ENCODE assay signal across 21 cellular contexts in genomic region chr1:85121744-85122143, GRCh38.
"Had no signal": no experiment of that assay in that cellular context is flagged by ENCODE, and none has a peak within 500 bp of the region (broad histone marks: within the 10 kb centered on the region; RNA-seq: fewer than 3 reads in every experiment).

No MANE protein-coding gene starts in this region.

- H3K4me3 ChIP-seq: colonic mucosa, gastroesophageal sphincter, right atrium auricular region, sigmoid colon, skin epidermis, testis, tibial nerve, upper lobe of right lung, vagina had no signal

- H3K4me1 Mint-ChIP-seq: immature natural killer cell; mesothelial cell of epicardium; natural killer cell; neural crest cell; stimulated activated naive B cell treated with anti-CD40 and anti-IgM and Interleukin-4, amounts not matched to agents 10 μg/mL and 1 μg/mL and 100 μg/mL, for 72 hours; stimulated activated naive CD8-positive, alpha-beta T cell treated with anti-CD3 and anti-CD28 coated beads, Interleukin-15, amount 100 ng/mL, for 72 hours had no signal

- H3K36me3 ChIP-seq: colonic mucosa, gastroesophageal sphincter, right atrium auricular region, sigmoid colon, tibial nerve, upper lobe of right lung, vagina had no signal

- H3K4me3 Mint-ChIP-seq: immature natural killer cell; mesothelial cell of epicardium; natural killer cell; neural crest cell; stimulated activated naive B cell treated with anti-CD40 and anti-IgM and Interleukin-4, amounts not matched to agents 10 μg/mL and 1 μg/mL and 100 μg/mL, for 72 hours; stimulated activated naive CD8-positive, alpha-beta T cell treated with anti-CD3 and anti-CD28 coated beads, Interleukin-15, amount 100 ng/mL, for 72 hours had no signal

- DNase-seq: colonic mucosa; effector CD4-positive, alpha-beta T cell; glutamatergic neuron; immature natural killer cell; natural killer cell; posterior cingulate gyrus; sigmoid colon; stimulated activated CD4-positive, alpha-beta T cell treated with anti-CD3 and anti-CD28 coated beads, Interleukin-2, amount 100 ng/mL, for 24 hours; stimulated activated CD4-positive, alpha-beta T cell treated with anti-CD3 and anti-CD28 coated beads, Interleukin-4, amount 100 ng/mL, for 4 hours; stimulated activated naive B cell treated with anti-CD40 and anti-IgM and Interleukin-4, amounts not matched to agents 10 μg/mL and 1 μg/mL and 100 μg/mL, for 72 hours; stimulated activated naive CD8-positive, alpha-beta T cell treated with anti-CD3 and anti-CD28 coated beads, Interleukin-15, amount 100 ng/mL, for 72 hours; testis; upper lobe of right lung had no signal

- H3K36me3 Mint-ChIP-seq: immature natural killer cell; mesothelial cell of epicardium; natural killer cell; stimulated activated naive B cell treated with anti-CD40 and anti-IgM and Interleukin-4, amounts not matched to agents 10 μg/mL and 1 μg/mL and 100 μg/mL, for 72 hours had no signal

- ATAC-seq: esophagus mucosa; gastroesophageal sphincter; natural killer cell; stimulated activated naive B cell treated with anti-CD40 and anti-IgM and Interleukin-4, amounts not matched to agents 10 μg/mL and 1 μg/mL and 100 μg/mL, for 72 hours; stimulated activated naive CD8-positive, alpha-beta T cell treated with anti-CD3 and anti-CD28 coated beads, Interleukin-15, amount 100 ng/mL, for 72 hours; upper lobe of right lung had no signal

- H3K27me3 Mint-ChIP-seq: stimulated activated naive CD8-positive, alpha-beta T cell treated with anti-CD3 and anti-CD28 coated beads, Interleukin-15, amount 100 ng/mL, for 72 hours had no signal

- H3K9me3 Mint-ChIP-seq: mesothelial cell of epicardium; natural killer cell; stimulated activated naive B cell treated with anti-CD40 and anti-IgM and Interleukin-4, amounts not matched to agents 10 μg/mL and 1 μg/mL and 100 μg/mL, for 72 hours; stimulated activated naive CD8-positive, alpha-beta T cell treated with anti-CD3 and anti-CD28 coated beads, Interleukin-15, amount 100 ng/mL, for 72 hours had no signal

- H3K27me3 ChIP-seq: colonic mucosa, gastroesophageal sphincter, right atrium auricular region, sigmoid colon, testis, tibial nerve, upper lobe of right lung, vagina had no signal

- H3K9me3 ChIP-seq: colonic mucosa, gastroesophageal sphincter, right atrium auricular region, sigmoid colon, testis, tibial nerve, upper lobe of right lung, vagina had no signal

- H3K27ac ChIP-seq: colonic mucosa, gastroesophageal sphincter, right atrium auricular region, sigmoid colon, skin epidermis, testis, tibial nerve, upper lobe of right lung, vagina had no signal

- H3K4me1 ChIP-seq: colonic mucosa, gastroesophageal sphincter, right atrium auricular region, sigmoid colon, testis, tibial nerve, upper lobe of right lung, vagina had no signal

- H3K27ac Mint-ChIP-seq: immature natural killer cell; mesothelial cell of epicardium; natural killer cell; stimulated activated naive B cell treated with anti-CD40 and anti-IgM and Interleukin-4, amounts not matched to agents 10 μg/mL and 1 μg/mL and 100 μg/mL, for 72 hours; stimulated activated naive CD8-positive, alpha-beta T cell treated with anti-CD3 and anti-CD28 coated beads, Interleukin-15, amount 100 ng/mL, for 72 hours had no signal
